In genomic region chr3:11601446-11602241, GRCh38 we compare ENCODE assay signal across 8 cellular contexts. TPM values are rescaled to one million over a fixed set of nuclear protein-coding genes. Genes with fewer than 3 reads are reported as not detected.
DNase-seq lines count a peak whose midpoint lies in the region; ATAC-seq and TF ChIP-seq lines count a peak whose summit lies in the region.

No MANE protein-coding gene starts in this region.

- H3K27me3 ChIP-seq in CD4-positive, CD25-positive, alpha-beta regulatory T cell (ENCODE audit: control insufficient read depth, insufficient read depth, low read length) = no peaks in the 10 kb centered on the region
- no peaks in the 10 kb centered on the region for H3K27me3 ChIP-seq in upper lobe of left lung

- no peak overlapping the region for H3K27ac Mint-ChIP-seq in CD4-positive, CD25-positive, alpha-beta regulatory T cell
- peak overlapping the region; percentile 87 for H3K27ac Mint-ChIP-seq in activated naive CD8-positive, alpha-beta T cell treated with anti-CD3 and anti-CD28 coated beads, Interleukin-2, amount 50 U/mL, for 24 hours

- H3K4me1 Mint-ChIP-seq in CD4-positive, CD25-positive, alpha-beta regulatory T cell = peaks cover 0 to 22% (median 15%) of the 10 kb centered on the region in 4 donors
- H3K4me1 Mint-ChIP-seq in activated naive CD8-positive, alpha-beta T cell treated with anti-CD3 and anti-CD28 coated beads, Interleukin-2, amount 50 U/mL, for 24 hours = peaks cover 60% of the 10 kb centered on the region

- TF ChIP-seq CTCF in upper lobe of left lung (IDR thresholded peaks at IDR 0.05) = no peak

- H3K27ac ChIP-seq in CD4-positive, CD25-positive, alpha-beta regulatory T cell (ENCODE audit: insufficient read depth, low read length, poor library complexity, severe bottlenecking) = peak overlapping the region; percentile 14
- H3K27ac ChIP-seq in upper lobe of left lung = peak overlapping the region; percentile 65 to 79 (median 72)

- H3K36me3 Mint-ChIP-seq in CD4-positive, CD25-positive, alpha-beta regulatory T cell = peaks cover 42% of the 10 kb centered on the region
- peaks cover 49% of the 10 kb centered on the region for H3K36me3 Mint-ChIP-seq in activated naive CD8-positive, alpha-beta T cell treated with anti-CD3 and anti-CD28 coated beads, Interleukin-2, amount 50 U/mL, for 24 hours (ENCODE audit: low read depth)

- no peaks in the 10 kb centered on the region for H3K4me1 ChIP-seq in CD4-positive, CD25-positive, alpha-beta regulatory T cell (ENCODE audit: control insufficient read depth, insufficient read depth, low read length, poor library complexity, severe bottlenecking)
- H3K4me1 ChIP-seq in upper lobe of left lung = peaks cover 12 to 41% (median 23%) of the 10 kb centered on the region in 4 donors

- ATAC-seq in CD4-positive, CD25-positive, alpha-beta regulatory T cell (ENCODE audit: low read depth in 2 of 2) = peak in 1 of 2 donors; percentile 47
- ATAC-seq in GM19438 (IDR thresholded peaks at IDR 0.05; ENCODE audit: low read depth, unreplicated experiment) (peak; percentile 72), HG03432 (IDR thresholded peaks at IDR 0.05; ENCODE audit: unreplicated experiment) (peak; percentile 96), upper lobe of left lung (ENCODE audit: low FRiP score in 2 of 2) (no peak)
- peak; percentile 97 for ATAC-seq in activated naive CD8-positive, alpha-beta T cell treated with anti-CD3 and anti-CD28 coated beads, Interleukin-2, amount 50 U/mL, for 24 hours

- no peak overlapping the region for H3K4me3 ChIP-seq in CD4-positive, CD25-positive, alpha-beta regulatory T cell (ENCODE audit: low read depth, low read length)
- H3K4me3 ChIP-seq in upper lobe of left lung = no peak overlapping the region

- H3K36me3 ChIP-seq in CD4-positive, CD25-positive, alpha-beta regulatory T cell (ENCODE audit: control insufficient read depth, insufficient read depth, low read length) = peaks cover 19% of the 10 kb centered on the region
- peaks cover 7 to 24% (median 11%) of the 10 kb centered on the region in 4 donors for H3K36me3 ChIP-seq in upper lobe of left lung

- H3K27me3 Mint-ChIP-seq in CD4-positive, CD25-positive, alpha-beta regulatory T cell = no peaks in the 10 kb centered on the region
- no peaks in the 10 kb centered on the region for H3K27me3 Mint-ChIP-seq in activated naive CD8-positive, alpha-beta T cell treated with anti-CD3 and anti-CD28 coated beads, Interleukin-2, amount 50 U/mL, for 24 hours

- no peak for DNase-seq in CD4-positive, CD25-positive, alpha-beta regulatory T cell
- peak; percentile 78 for DNase-seq in activated naive CD8-positive, alpha-beta T cell treated with anti-CD3 and anti-CD28 coated beads, Interleukin-2, amount 50 U/mL, for 24 hours
- peak; percentile 71 for DNase-seq in medulla oblongata (ENCODE audit: extremely low spot score)
- peak in 1 of 2 donors; percentile 36 for DNase-seq in upper lobe of left lung
- no peak for DNase-seq in GF-D8 (lab: John Stamatoyannopoulos, UW)
- DNase-seq in stimulated activated naive CD4-positive, alpha-beta T cell treated with Interleukin-2 at 50 U/mL for 16 hours (lab: John Stamatoyannopoulos, UW) = no peak

- H3K9me3 Mint-ChIP-seq in CD4-positive, CD25-positive, alpha-beta regulatory T cell = peaks cover 0 to 4% (median 0%) of the 10 kb centered on the region in 7 donors
- peaks cover 12% of the 10 kb centered on the region for H3K9me3 Mint-ChIP-seq in activated naive CD8-positive, alpha-beta T cell treated with anti-CD3 and anti-CD28 coated beads, Interleukin-2, amount 50 U/mL, for 24 hours

- TF ChIP-seq EP300 in upper lobe of left lung (IDR thresholded peaks at IDR 0.05) = no peak

- H3K9me3 ChIP-seq in CD4-positive, CD25-positive, alpha-beta regulatory T cell (ENCODE audit: control insufficient read depth in 2 of 2, low read length in 2 of 2) = no peaks in the 10 kb centered on the region
- no peaks in the 10 kb centered on the region for H3K9me3 ChIP-seq in upper lobe of left lung

- WGBS in upper lobe of left lung, 2 donors = 65 to 76% methylated on average over 19 to 21 of the region's 21 CpGs

- no peak overlapping the region for H3K4me3 Mint-ChIP-seq in CD4-positive, CD25-positive, alpha-beta regulatory T cell
- peak overlapping the region; percentile 55 for H3K4me3 Mint-ChIP-seq in activated naive CD8-positive, alpha-beta T cell treated with anti-CD3 and anti-CD28 coated beads, Interleukin-2, amount 50 U/mL, for 24 hours

- no peak for TF ChIP-seq POLR2A in upper lobe of left lung (IDR thresholded peaks at IDR 0.05)

RNA-seq across cellular contexts. Expression of gene VGLL4, which starts 42.1 kb away (rescaled TPM):
- 16.3 TPM for total RNA-seq in CD4-positive, CD25-positive, alpha-beta regulatory T cell
- polyA plus RNA-seq in CD4-positive, CD25-positive, alpha-beta regulatory T cell = 10 to 100 TPM in 3 of 4 donors, 1 to 10 TPM in 1; 8.5 to 15.6 (median 12.8) TPM
- 10 to 100 TPM; 46.5 to 93.6 (median 60.1) TPM for total RNA-seq in upper lobe of left lung

Comparison
In these comparisons a context has a peak if more than half of its experiments do, and no peak if none do; other contexts are left out.
1. ATAC-seq: peak in GM19438 (single experiment), HG03432 (single experiment) and activated naive CD8-positive, alpha-beta T cell treated with anti-CD3 and anti-CD28 coated beads, Interleukin-2, amount 50 U/mL, for 24 hours (single experiment); none in upper lobe of left lung (0 of 2).
2. DNase-seq: peak in activated naive CD8-positive, alpha-beta T cell treated with anti-CD3 and anti-CD28 coated beads, Interleukin-2, amount 50 U/mL, for 24 hours (single experiment) and medulla oblongata (single experiment); none in CD4-positive, CD25-positive, alpha-beta regulatory T cell (0 of 3), GF-D8 (single experiment) and stimulated activated naive CD4-positive, alpha-beta T cell treated with Interleukin-2 at 50 U/mL for 16 hours (single experiment).